ENCODE assay signal across 1 cellular context in genomic region chr6:31665501-31666336, GRCh38.
TF ChIP-seq lines count a peak whose summit lies in the region.

CSNK2B (plus strand) TSS chr6:31666080; CDS start chr6:31666832, 752 bp downstream.

TF ChIP-seq in K562, 482 proteins besides CTCF, POLR2A, EP300 and RAD21 (continued from another document and continues in another):
- TF ChIP-seq MITF (IDR thresholded peaks at IDR 0.05) (peak; percentile 56; the same call in 1 of the 2 replicates), E2F4 (CRISPR knock-in tag; IDR thresholded peaks at IDR 0.05; ENCODE audit: low read depth) (peak; percentile 15), ZNF280B (CRISPR knock-in tag; IDR thresholded peaks at IDR 0.05) (no peak), CLOCK (CRISPR knock-in tag; IDR thresholded peaks at IDR 0.05; ENCODE audit: borderline replicate concordance) (no peak), DACH1 (IDR thresholded peaks at IDR 0.05; ENCODE audit: partially characterized antibody) (no peak), ZNF354B (CRISPR knock-in tag; IDR thresholded peaks at IDR 0.05) (no peak), ZNF408 (CRISPR knock-in tag; IDR thresholded peaks at IDR 0.05; ENCODE audit: low read depth) (0 out of 2 replicates have a peak, but pooled peaks have one; percentile 20), BRD9 (IDR thresholded peaks at IDR 0.05; ENCODE audit: low read depth, partially characterized antibody) (peak; percentile 89), ARID3B (CRISPR knock-in tag; IDR thresholded peaks at IDR 0.05; ENCODE audit: borderline replicate concordance) (peak; percentile 83; the same call in 1 of the 2 replicates), FOSL1 (tag; conservative IDR thresholded peaks at IDR 0.05) (no peak), CEBPZ (IDR thresholded peaks at IDR 0.05; ENCODE audit: borderline replicate concordance, low read depth, low read length) (no peak), ZBTB11 (CRISPR knock-in tag; IDR thresholded peaks at IDR 0.05) (peak in 1 of 3 experiments; percentile 84; a peak in 2 of 6 replicates), HMG20B (CRISPR knock-in tag; IDR thresholded peaks at IDR 0.05) (no peak), SAFB (IDR thresholded peaks at IDR 0.05; ENCODE audit: borderline replicate concordance, low read depth, low read length) (no peak), MCM3 (IDR thresholded peaks at IDR 0.05) (no peak), NRF1 (conservative IDR thresholded peaks at IDR 0.05 in 1 of 2, IDR thresholded peaks at IDR 0.05 in 1 of 2) (peak; percentile 92 to 93), CGGBP1 (CRISPR knock-in tag; IDR thresholded peaks at IDR 0.05) (peak; percentile 80; the same call in 1 of the 2 replicates), ZNF511 (CRISPR knock-in tag; IDR thresholded peaks at IDR 0.05) (peak; percentile 9), SMAD4 (CRISPR knock-in tag; conservative IDR thresholded peaks at IDR 0.05) (peak; percentile 57), ZNF274 (IDR thresholded peaks at IDR 0.05; ENCODE audit: borderline replicate concordance, low read depth, low read length) (no peak), ATF7 (IDR thresholded peaks at IDR 0.05) (peak; percentile 79; the same call in 1 of the 2 replicates), SNIP1 (IDR thresholded peaks at IDR 0.05; ENCODE audit: low read depth) (no peak), BRF2 (IDR thresholded peaks at IDR 0.05; ENCODE audit: borderline replicate concordance, insufficient read depth, insufficient read length) (no peak), CCNT2 (IDR thresholded peaks at IDR 0.05; ENCODE audit: borderline replicate concordance, extremely low read depth, insufficient read length, low read depth, low read length) (no peak), BRCA1 (IDR thresholded peaks at IDR 0.05) (no peak), BRCA1 (CRISPR knock-in tag; IDR thresholded peaks at IDR 0.05) (no peak), TCFL5 (CRISPR knock-in tag; conservative IDR thresholded peaks at IDR 0.05) (no peak), MAFF (IDR thresholded peaks at IDR 0.05; ENCODE audit: low read length) (no peak; the same call in 1 of the 2 replicates), ZHX1 (conservative IDR thresholded peaks at IDR 0.05; ENCODE audit: low read length) (no peak), ELF4 (CRISPR knock-in tag; IDR thresholded peaks at IDR 0.05) (peak; percentile 76; the same call in 1 of the 2 replicates), ZNF263 (CRISPR knock-in tag; IDR thresholded peaks at IDR 0.05; ENCODE audit: borderline replicate concordance) (peak; percentile 57), POLR2AphosphoS2 (IDR thresholded peaks at IDR 0.05; ENCODE audit: low read length) (no peak), HIVEP1 (CRISPR knock-in tag; IDR thresholded peaks at IDR 0.05) (peak; percentile 69; the same call in 1 of the 2 replicates), SAP30 (IDR thresholded peaks at IDR 0.05; ENCODE audit: borderline replicate concordance, insufficient read depth, low read depth, low read length, poor library complexity, severe bottlenecking) (peak; percentile 76), PCBP2 (IDR thresholded peaks at IDR 0.05; ENCODE audit: low read depth, low read length, poor library complexity, severe bottlenecking) (no peak), RFX5 (IDR thresholded peaks at IDR 0.05; ENCODE audit: low read depth, low read length) (peak; percentile 14; the same call in 1 of the 2 replicates), PML (IDR thresholded peaks at IDR 0.05; ENCODE audit: low read length) (peak; percentile 91), TAL1 (IDR thresholded peaks at IDR 0.05) (no peak), NFATC3 (IDR thresholded peaks at IDR 0.05) (peak; percentile 96), ZNF232 (CRISPR knock-in tag; IDR thresholded peaks at IDR 0.05) (peak; percentile 85; the same call in 1 of the 2 replicates)
